Comparison of ENCODE assay signal across 11 cellular contexts in genomic region chr6:100202417-100203194, GRCh38.
DNase-seq lines count a peak whose midpoint lies in the region; ATAC-seq and TF ChIP-seq lines count a peak whose summit lies in the region.
"Had no signal": no experiment of that assay in that cellular context is flagged by ENCODE, and none has a peak within 500 bp of the region (broad histone marks: within the 10 kb centered on the region; RNA-seq: fewer than 3 reads in every experiment).

No MANE protein-coding gene starts in this region.

- in situ Hi-C loops in SK-MEL-5 (cut with HindIII; ENCODE audit: low pct_unique_long_range_greater_than_20kb, low sequenced_read_pairs), result no loop called here

- peak; percentile 6 for DNase-seq in SKM-1 treated with dmso at 0.1 percent for 144 hours (lab: John Stamatoyannopoulos, UW; ENCODE audit: unreplicated experiment)
- no peak for DNase-seq in SKM-1 (lab: John Stamatoyannopoulos, UW; ENCODE audit: unreplicated experiment)
- DNase-seq in SK-MEL-5 (ENCODE audit: low read depth, low spot score), result peak; percentile 10
- DNase-seq in fibroblast of villous mesenchyme (ENCODE audit: low read depth), result peak; percentile 96
- no peak for DNase-seq in vagina (ENCODE audit: extremely low spot score in 2 of 2)
- DNase-seq in stimulated activated CD4-positive, alpha-beta T cell treated with anti-CD3 and anti-CD28 coated beads, Interleukin-4, amount 100 ng/mL, for 4 hours, result no peak
- DNase-seq in 8988T, result no peak
- DNase-seq: activated CD4-positive, alpha-beta T cell treated with anti-CD3 and anti-CD28 coated beads for 36 hours; heart right ventricle had no signal

- no peak for ATAC-seq in GM21447 (IDR thresholded peaks at IDR 0.05; ENCODE audit: unreplicated experiment)
- ATAC-seq: activated CD4-positive, alpha-beta T cell treated with anti-CD3 and anti-CD28 coated beads for 36 hours had no signal

- H3K36me3 ChIP-seq in vagina, result no peaks in the 10 kb centered on the region
- H3K36me3 ChIP-seq: heart right ventricle, neutrophil had no signal

- TF ChIP-seq POLR2A in vagina (IDR thresholded peaks at IDR 0.05), result no peak

- no peaks in the 10 kb centered on the region for H3K9me3 ChIP-seq in vagina
- H3K9me3 ChIP-seq: neutrophil had no signal

- H3K4me1 ChIP-seq in vagina, result no peaks in the 10 kb centered on the region
- H3K4me1 ChIP-seq: heart right ventricle had no signal

- intact Hi-C loops in vagina (cut with DNase I), result no loop called here

- H3K27me3 ChIP-seq in vagina, result no peaks in the 10 kb centered on the region
- H3K27me3 ChIP-seq: heart right ventricle, neutrophil had no signal

- no peak overlapping the region for H3K4me3 ChIP-seq in fibroblast of villous mesenchyme (ENCODE audit: low read depth, low read length)
- no peak overlapping the region for H3K4me3 ChIP-seq in vagina
- H3K4me3 ChIP-seq: heart right ventricle had no signal

- H3K27ac ChIP-seq in vagina, result peak overlapping the region; percentile 20
- H3K27ac ChIP-seq: neutrophil had no signal

- TF ChIP-seq CTCF in fibroblast of villous mesenchyme (IDR thresholded peaks at IDR 0.05; ENCODE audit: insufficient read depth, low read depth, low read length) (no peak), vagina (IDR thresholded peaks at IDR 0.05) (no peak)

Comparison
In these comparisons a context has a peak if more than half of its experiments do, and no peak if none do; other contexts are left out.
1. DNase-seq: peak in SKM-1 treated with dmso at 0.1 percent for 144 hours (single experiment), SK-MEL-5 (single experiment) and fibroblast of villous mesenchyme (single experiment); none in SKM-1 (single experiment), vagina (0 of 2), stimulated activated CD4-positive, alpha-beta T cell treated with anti-CD3 and anti-CD28 coated beads, Interleukin-4, amount 100 ng/mL, for 4 hours (0 of 2) and 8988T (single experiment).